29 cellular contexts compared by ENCODE assay signal in the genomic region with DNA sequence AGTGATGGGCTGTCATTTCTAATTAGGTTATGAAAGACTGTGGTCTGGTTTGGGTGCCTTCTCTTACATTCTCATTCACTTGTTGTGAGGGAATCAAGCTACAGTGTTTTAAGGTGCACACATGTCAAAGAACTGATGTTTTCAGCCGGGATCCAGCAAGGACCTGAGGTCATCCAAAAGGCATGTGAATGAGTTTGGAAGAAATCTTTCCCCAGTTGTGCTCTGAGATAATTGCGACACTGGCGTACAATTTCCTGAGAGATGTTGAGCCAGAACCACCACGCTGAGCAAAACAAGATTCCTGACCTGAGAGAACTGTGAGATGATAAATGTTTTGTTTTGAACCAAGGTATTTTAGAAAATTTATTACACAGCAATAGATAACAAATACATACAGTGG.
DNase-seq lines count a peak whose midpoint lies in the region; ATAC-seq, FAIRE-seq and TF ChIP-seq lines count a peak whose summit lies in the region.
"Had no signal": no experiment of that assay in that cellular context is flagged by ENCODE, and none has a peak within 500 bp of the region (broad histone marks: within the 10 kb centered on the region; RNA-seq: fewer than 3 reads in every experiment).

No MANE protein-coding gene starts in this region.

- 94 to 100% methylated on average over 1 to 4 of the region's 4 CpGs for WGBS in endodermal cell (ENCODE audit: insufficient coverage in 1 of 2, insufficient read length in 1 of 2), 2 experiments

- H3K9me3 Mint-ChIP-seq in mesothelial cell of epicardium (no peaks in the 10 kb centered on the region), endodermal cell (no peaks in the 10 kb centered on the region)
- H3K9me3 Mint-ChIP-seq: activated CD4-positive, alpha-beta T cell treated with anti-CD3 and anti-CD28 coated beads, Interleukin-2, amount 10 ng/mL, durations not matched to agents 24 days and 14 days had no signal

- H3K27ac ChIP-seq in AG04450 (ENCODE audit: low read depth, low read length) (no peak overlapping the region), fibroblast of lung (ENCODE audit: insufficient read depth, low read length) (no peak overlapping the region), endodermal cell (ENCODE audit: low read depth, low read length) (no peak overlapping the region)
- H3K27ac ChIP-seq: adrenal gland; BLaER1 treated with 17β-estradiol and CSF1 and Interleukin-3, amounts not matched to agents 10 nM and 100 nM; prostate gland; upper lobe of right lung; WERI-Rb-1 had no signal

- H3K27me3 Mint-ChIP-seq in mesothelial cell of epicardium (ENCODE audit: low read depth): no peaks in the 10 kb centered on the region
- H3K27me3 Mint-ChIP-seq in endodermal cell (ENCODE audit: insufficient read depth): no peaks in the 10 kb centered on the region
- H3K27me3 Mint-ChIP-seq: activated CD4-positive, alpha-beta T cell treated with anti-CD3 and anti-CD28 coated beads, Interleukin-2, amount 10 ng/mL, durations not matched to agents 24 days and 14 days; activated CD8-positive, alpha-beta memory T cell treated with anti-CD3 and anti-CD28 coated beads, Interleukin-2, amount 10 ng/mL, durations not matched to agents 7 days and 5 days; dendritic cell treated with granulocyte-macrophage colony-stimulating factor and Interleukin-4, amounts not matched to agents 40 ng/mL and 50 ng/mL, for 4 days; IgD-negative memory B cell had no signal

- H3K4me2 ChIP-seq in fibroblast of lung (ENCODE audit: extremely low read depth, insufficient read depth, low read length): no peak overlapping the region
- H3K4me2 ChIP-seq: BLaER1 treated with 17β-estradiol and CSF1 and Interleukin-3, amounts not matched to agents 10 nM and 100 nM had no signal

- no peaks in the 10 kb centered on the region for H3K79me2 ChIP-seq in fibroblast of lung (ENCODE audit: control insufficient read depth, insufficient read depth, low read length)

- H3K36me3 ChIP-seq in fibroblast of lung (ENCODE audit: control insufficient read depth, insufficient read depth, low read length) (no peaks in the 10 kb centered on the region), endodermal cell (ENCODE audit: control insufficient read depth, insufficient read depth, low read length) (no peaks in the 10 kb centered on the region)
- H3K36me3 ChIP-seq: adrenal gland; BLaER1 treated with 17β-estradiol and CSF1 and Interleukin-3, amounts not matched to agents 10 nM and 100 nM; prostate gland; upper lobe of right lung; WERI-Rb-1 had no signal

- peak overlapping the region; percentile 13 for H2AFZ ChIP-seq in fibroblast of lung (ENCODE audit: low read length)

- no peaks in the 10 kb centered on the region for H3K27me3 ChIP-seq in AG04450 (ENCODE audit: control insufficient read depth, insufficient read depth, low read length)
- no peaks in the 10 kb centered on the region for H3K27me3 ChIP-seq in fibroblast of lung (ENCODE audit: control insufficient read depth, insufficient read depth, low read length)
- H3K27me3 ChIP-seq in endodermal cell (ENCODE audit: control insufficient read depth, insufficient read depth, low read length, poor library complexity, severe bottlenecking): no peaks in the 10 kb centered on the region
- H3K27me3 ChIP-seq: adrenal gland; BLaER1 treated with 17β-estradiol and CSF1 and Interleukin-3, amounts not matched to agents 10 nM and 100 nM; upper lobe of right lung had no signal

- H3K36me3 Mint-ChIP-seq in mesothelial cell of epicardium (no peaks in the 10 kb centered on the region), endodermal cell (ENCODE audit: low read depth) (no peaks in the 10 kb centered on the region)
- H3K36me3 Mint-ChIP-seq: activated CD8-positive, alpha-beta memory T cell treated with anti-CD3 and anti-CD28 coated beads, Interleukin-2, amount 10 ng/mL, durations not matched to agents 7 days and 5 days; IgD-negative memory B cell had no signal

- no peaks in the 10 kb centered on the region for H4K20me1 ChIP-seq in fibroblast of lung (ENCODE audit: control insufficient read depth, extremely low read depth, insufficient read depth, low read length)
- H4K20me1 ChIP-seq: BLaER1 treated with 17β-estradiol and CSF1 and Interleukin-3, amounts not matched to agents 10 nM and 100 nM had no signal

- TF ChIP-seq CTCF in AG04450 (IDR thresholded peaks at IDR 0.05; ENCODE audit: low read depth, low read length): no peak
- no peak for TF ChIP-seq CTCF in fibroblast of lung (conservative IDR thresholded peaks at IDR 0.05 in 1 of 2, IDR thresholded peaks at IDR 0.05 in 1 of 2; ENCODE audit: low read depth in 1 of 2, low read length in 2 of 2)
- no peak for TF ChIP-seq CTCF in mesothelial cell of epicardium (IDR thresholded peaks at IDR 0.05; ENCODE audit: unreplicated experiment)
- no peak for TF ChIP-seq CTCF in endodermal cell (conservative IDR thresholded peaks at IDR 0.05)

- no peak for FAIRE-seq in GM12892 (lab: Jason Lieb, UNC)
- FAIRE-seq: bronchial epithelial cell, islet of Langerhans had no signal

- DNase-seq in AG04450 (ENCODE audit: low read depth, low spot score) (peak; percentile 20), HT1080 (ENCODE audit: low read depth) (peak; percentile 10), fibroblast of lung (ENCODE audit: low read depth in 2 of 2) (peak; percentile 8 to 67), mesothelial cell of epicardium (ENCODE audit: low spot score in 2 of 2, unreplicated experiment in 2 of 2) (no peak), endodermal cell (no peak), GM12892 (ENCODE audit: insufficient read length) (no peak)
- DNase-seq: activated CD4-positive, alpha-beta T cell treated with anti-CD3 and anti-CD28 coated beads, Interleukin-2, amount 10 ng/mL, durations not matched to agents 24 days and 14 days; activated CD8-positive, alpha-beta memory T cell treated with anti-CD3 and anti-CD28 coated beads, Interleukin-2, amount 10 ng/mL, durations not matched to agents 7 days and 5 days; activated naive CD4-positive, alpha-beta T cell treated with Interleukin-2 at 50 U/mL for 16 hours; activated T-cell treated with anti-CD3 and anti-CD28 coated beads, Interleukin-2, amount 50 U/mL, for 72 hours; adrenal gland; Caco-2; DMS79; foreskin fibroblast; hypothalamus; NCI-H2081 treated with DMSO at 0.1 percent for 48 hours; NCI-H446; substantia nigra; upper lobe of right lung; WERI-Rb-1 had no signal

- H3K4me1 ChIP-seq in fibroblast of lung (ENCODE audit: control insufficient read depth, extremely low read depth, insufficient read depth, low read length): no peaks in the 10 kb centered on the region
- no peaks in the 10 kb centered on the region for H3K4me1 ChIP-seq in endodermal cell (ENCODE audit: control insufficient read depth, insufficient read depth, low read length)
- H3K4me1 ChIP-seq: adrenal gland; BLaER1 treated with 17β-estradiol and CSF1 and Interleukin-3, amounts not matched to agents 10 nM and 100 nM; Caco-2; prostate gland; upper lobe of right lung had no signal

- CTCF ChIA-PET in AG04450 (lab: Charles Lee): no interaction called here

- H3K9ac ChIP-seq in fibroblast of lung (ENCODE audit: insufficient read depth, low read length) (no peak overlapping the region), endodermal cell (ENCODE audit: extremely low read depth, low read length, poor library complexity, severe bottlenecking) (no peak overlapping the region)
- H3K9ac ChIP-seq: BLaER1 treated with 17β-estradiol and CSF1 and Interleukin-3, amounts not matched to agents 10 nM and 100 nM had no signal

- H3K4me3 Mint-ChIP-seq in mesothelial cell of epicardium (no peak overlapping the region), endodermal cell (no peak overlapping the region)
- H3K4me3 Mint-ChIP-seq: activated CD4-positive, alpha-beta T cell treated with anti-CD3 and anti-CD28 coated beads, Interleukin-2, amount 10 ng/mL, durations not matched to agents 24 days and 14 days; activated CD8-positive, alpha-beta memory T cell treated with anti-CD3 and anti-CD28 coated beads, Interleukin-2, amount 10 ng/mL, durations not matched to agents 7 days and 5 days; activated T-cell treated with anti-CD3 and anti-CD28 coated beads, Interleukin-2, amount 50 U/mL, for 72 hours; dendritic cell treated with granulocyte-macrophage colony-stimulating factor and Interleukin-4, amounts not matched to agents 40 ng/mL and 50 ng/mL, for 4 days; IgD-negative memory B cell had no signal

- H3K4me1 Mint-ChIP-seq in mesothelial cell of epicardium: peaks cover 6% of the 10 kb centered on the region
- H3K4me1 Mint-ChIP-seq in endodermal cell: no peaks in the 10 kb centered on the region
- H3K4me1 Mint-ChIP-seq: activated CD4-positive, alpha-beta T cell treated with anti-CD3 and anti-CD28 coated beads, Interleukin-2, amount 10 ng/mL, durations not matched to agents 24 days and 14 days; activated CD8-positive, alpha-beta memory T cell treated with anti-CD3 and anti-CD28 coated beads, Interleukin-2, amount 10 ng/mL, durations not matched to agents 7 days and 5 days; IgD-negative memory B cell had no signal

- peak overlapping the region; percentile 82 for H3K27ac Mint-ChIP-seq in mesothelial cell of epicardium
- no peak overlapping the region for H3K27ac Mint-ChIP-seq in endodermal cell
- H3K27ac Mint-ChIP-seq: activated CD4-positive, alpha-beta T cell treated with anti-CD3 and anti-CD28 coated beads, Interleukin-2, amount 10 ng/mL, durations not matched to agents 24 days and 14 days; activated CD8-positive, alpha-beta memory T cell treated with anti-CD3 and anti-CD28 coated beads, Interleukin-2, amount 10 ng/mL, durations not matched to agents 7 days and 5 days; activated T-cell treated with anti-CD3 and anti-CD28 coated beads, Interleukin-2, amount 50 U/mL, for 72 hours; dendritic cell treated with granulocyte-macrophage colony-stimulating factor and Interleukin-4, amounts not matched to agents 40 ng/mL and 50 ng/mL, for 4 days; IgD-negative memory B cell had no signal

- ATAC-seq in HG02642 (IDR thresholded peaks at IDR 0.05; ENCODE audit: poor library complexity, unreplicated experiment) (no peak), HG03565 (IDR thresholded peaks at IDR 0.05; ENCODE audit: unreplicated experiment) (no peak)
- ATAC-seq: activated CD8-positive, alpha-beta memory T cell treated with anti-CD3 and anti-CD28 coated beads, Interleukin-2, amount 10 ng/mL, durations not matched to agents 7 days and 5 days; activated T-cell treated with anti-CD3 and anti-CD28 coated beads, Interleukin-2, amount 50 U/mL, for 72 hours; SK-N-SH treated with all-trans-retinoic acid at 6 μM for 48 hours; upper lobe of right lung had no signal

- no peak overlapping the region for H3K4me3 ChIP-seq in AG04450 (ENCODE audit: low read depth, low read length)
- no peak overlapping the region for H3K4me3 ChIP-seq in fibroblast of lung (replicated peaks in 1 of 4; ENCODE audit: control extremely low read depth in 1 of 4, insufficient read depth in 1 of 4, low read depth in 3 of 4, low read length in 4 of 4)
- no peak overlapping the region for H3K4me3 ChIP-seq in endodermal cell (ENCODE audit: low read length)
- H3K4me3 ChIP-seq: adrenal gland; BLaER1 treated with 17β-estradiol and CSF1 and Interleukin-3, amounts not matched to agents 10 nM and 100 nM; prostate gland; upper lobe of right lung had no signal

- TF ChIP-seq POLR2A in GM12892 (IDR thresholded peaks at IDR 0.05; ENCODE audit: low read depth, low read length): no peak

- POLR2A ChIA-PET in AG04450 (lab: Yijun Ruan, JAX): no interaction called here

- H3K9me3 ChIP-seq in AG04450 (ENCODE audit: control insufficient read depth, insufficient read depth, low read length) (no peaks in the 10 kb centered on the region), fibroblast of lung (ENCODE audit: control insufficient read depth, insufficient read depth, low read depth, low read length) (no peaks in the 10 kb centered on the region), endodermal cell (ENCODE audit: control insufficient read depth, low read length) (no peaks in the 10 kb centered on the region)
- H3K9me3 ChIP-seq: adrenal gland; BLaER1 treated with 17β-estradiol and CSF1 and Interleukin-3, amounts not matched to agents 10 nM and 100 nM; Caco-2; prostate gland; upper lobe of right lung had no signal

Comparison
In these comparisons a context has a peak if more than half of its experiments do, and no peak if none do; other contexts are left out.
1. DNase-seq: peak in AG04450 (single experiment), HT1080 (single experiment) and fibroblast of lung (2 of 2); none in mesothelial cell of epicardium (0 of 2), endodermal cell (single experiment) and GM12892 (single experiment).